Comparison of ENCODE assay signal across 8 cellular contexts in genomic region chr6:122869437-122870024, GRCh38.
DNase-seq lines count a peak whose midpoint lies in the region; ATAC-seq and TF ChIP-seq lines count a peak whose summit lies in the region.

No MANE protein-coding gene starts in this region.

- no peak overlapping the region for H3K4me3 Mint-ChIP-seq in natural killer cell treated with Interleukin-12 subunit alpha and Interleukin-12 subunit beta and Interleukin-15 and Interleukin-18, amount 100 ng/mL, for 72 hours
- no peak overlapping the region for H3K4me3 Mint-ChIP-seq in T-helper 17 cell

- TF ChIP-seq RAD21 in liver (IDR thresholded peaks at IDR 0.05) = peak; percentile 98 to 99

- H3K9me3 ChIP-seq in liver (ENCODE audit: control insufficient read depth in 4 of 4, low read length in 3 of 4) (no peaks in the 10 kb centered on the region), T-helper 17 cell (ENCODE audit: control insufficient read depth, low read length, poor library complexity, severe bottlenecking) (no peaks in the 10 kb centered on the region)

- ATAC-seq in GM21381 (IDR thresholded peaks at IDR 0.05; ENCODE audit: unreplicated experiment) (peak; percentile 58), T-helper 17 cell (no peak)
- ATAC-seq in natural killer cell treated with Interleukin-12 subunit alpha and Interleukin-12 subunit beta and Interleukin-15 and Interleukin-18, amount 100 ng/mL, for 72 hours = no peak

- no peaks in the 10 kb centered on the region for H3K36me3 ChIP-seq in liver (ENCODE audit: control insufficient read depth in 4 of 4, insufficient read depth in 3 of 4, low read depth in 1 of 4, low read length in 3 of 4)

- H3K27ac ChIP-seq in liver (ENCODE audit: low read depth in 1 of 2, low read length in 2 of 2) = no peak overlapping the region

- H3K9ac ChIP-seq in liver (ENCODE audit: low read depth in 1 of 2, low read length in 2 of 2) = no peak overlapping the region

- no peaks in the 10 kb centered on the region for H3K4me1 Mint-ChIP-seq in natural killer cell treated with Interleukin-12 subunit alpha and Interleukin-12 subunit beta and Interleukin-15 and Interleukin-18, amount 100 ng/mL, for 72 hours (ENCODE audit: low read depth in 2 of 2)
- no peaks in the 10 kb centered on the region for H3K4me1 Mint-ChIP-seq in T-helper 17 cell

- DNase-seq in ELF-1 (ENCODE audit: low read depth, low spot score) (peak; percentile 24), HPDE6-E6E7 (ENCODE audit: extremely low spot score) (peak; percentile 42), NCI-H748 (lab: John Stamatoyannopoulos, UW; ENCODE audit: unreplicated experiment) (peak; percentile 84), cerebellar cortex (ENCODE audit: low spot score) (peak; percentile 90), T-helper 17 cell (no peak)
- DNase-seq in natural killer cell treated with Interleukin-12 subunit alpha and Interleukin-12 subunit beta and Interleukin-15 and Interleukin-18, amount 100 ng/mL, for 72 hours (ENCODE audit: low spot score) = no peak

- H3K27me3 Mint-ChIP-seq in natural killer cell treated with Interleukin-12 subunit alpha and Interleukin-12 subunit beta and Interleukin-15 and Interleukin-18, amount 100 ng/mL, for 72 hours = no peaks in the 10 kb centered on the region
- peaks cover 10% of the 10 kb centered on the region for H3K27me3 Mint-ChIP-seq in T-helper 17 cell

- H3K9me3 Mint-ChIP-seq in natural killer cell treated with Interleukin-12 subunit alpha and Interleukin-12 subunit beta and Interleukin-15 and Interleukin-18, amount 100 ng/mL, for 72 hours = no peaks in the 10 kb centered on the region

- H3K4me1 ChIP-seq in liver (ENCODE audit: control insufficient read depth in 4 of 4, insufficient read depth in 4 of 4, low read length in 3 of 4) = no peaks in the 10 kb centered on the region

- H3K4me3 ChIP-seq in liver (ENCODE audit: low read depth in 1 of 3, low read length in 3 of 3) = no peak overlapping the region

- no peaks in the 10 kb centered on the region for H3K27me3 ChIP-seq in liver (ENCODE audit: control insufficient read depth in 4 of 4, insufficient read depth in 4 of 4, low read length in 3 of 4)

- peak; percentile 87 for TF ChIP-seq CTCF in liver (IDR thresholded peaks at IDR 0.05; ENCODE audit: low read depth, low read length, missing input control)

- no peaks in the 10 kb centered on the region for H3K36me3 Mint-ChIP-seq in natural killer cell treated with Interleukin-12 subunit alpha and Interleukin-12 subunit beta and Interleukin-15 and Interleukin-18, amount 100 ng/mL, for 72 hours
- H3K36me3 Mint-ChIP-seq in T-helper 17 cell (ENCODE audit: low read depth) = no peaks in the 10 kb centered on the region

- H3K27ac Mint-ChIP-seq in natural killer cell treated with Interleukin-12 subunit alpha and Interleukin-12 subunit beta and Interleukin-15 and Interleukin-18, amount 100 ng/mL, for 72 hours = no peak overlapping the region
- no peak overlapping the region for H3K27ac Mint-ChIP-seq in T-helper 17 cell

TF ChIP-seq in liver, 16 proteins besides CTCF, POLR2A, EP300 and RAD21:
- TF ChIP-seq RXRA (IDR thresholded peaks at IDR 0.05) (no peak), FOXA2 (IDR thresholded peaks at IDR 0.05) (no peak), EGR1 (IDR thresholded peaks at IDR 0.05; ENCODE audit: low read depth in 2 of 2) (no peak), ATF3 (IDR thresholded peaks at IDR 0.05) (no peak), FOXA1 (IDR thresholded peaks at IDR 0.05) (no peak), MAX (IDR thresholded peaks at IDR 0.05) (no peak), TAF1 (conservative IDR thresholded peaks at IDR 0.05) (no peak), REST (IDR thresholded peaks at IDR 0.05) (no peak), HNF4A (conservative IDR thresholded peaks at IDR 0.05) (no peak), HNF4G (IDR thresholded peaks at IDR 0.05) (no peak), JUND (IDR thresholded peaks at IDR 0.05) (no peak), SP1 (IDR thresholded peaks at IDR 0.05) (no peak), NR2F2 (IDR thresholded peaks at IDR 0.05) (no peak), GABPA (IDR thresholded peaks at IDR 0.05 in 1 of 2, conservative IDR thresholded peaks at IDR 0.05 in 1 of 2) (no peak), YY1 (IDR thresholded peaks at IDR 0.05) (no peak)
- TF ChIP-seq, protein P1, sequence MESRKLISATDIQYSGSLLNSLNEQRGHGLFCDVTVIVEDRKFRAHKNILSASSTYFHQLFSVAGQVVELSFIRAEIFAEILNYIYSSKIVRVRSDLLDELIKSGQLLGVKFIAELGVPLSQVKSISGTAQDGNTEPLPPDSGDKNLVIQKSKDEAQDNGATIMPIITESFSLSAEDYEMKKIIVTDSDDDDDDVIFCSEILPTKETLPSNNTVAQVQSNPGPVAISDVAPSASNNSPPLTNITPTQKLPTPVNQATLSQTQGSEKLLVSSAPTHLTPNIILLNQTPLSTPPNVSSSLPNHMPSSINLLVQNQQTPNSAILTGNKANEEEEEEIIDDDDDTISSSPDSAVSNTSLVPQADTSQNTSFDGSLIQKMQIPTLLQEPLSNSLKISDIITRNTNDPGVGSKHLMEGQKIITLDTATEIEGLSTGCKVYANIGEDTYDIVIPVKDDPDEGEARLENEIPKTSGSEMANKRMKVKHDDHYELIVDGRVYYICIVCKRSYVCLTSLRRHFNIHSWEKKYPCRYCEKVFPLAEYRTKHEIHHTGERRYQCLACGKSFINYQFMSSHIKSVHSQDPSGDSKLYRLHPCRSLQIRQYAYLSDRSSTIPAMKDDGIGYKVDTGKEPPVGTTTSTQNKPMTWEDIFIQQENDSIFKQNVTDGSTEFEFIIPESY (IDR thresholded peaks at IDR 0.05) = no peak

Comparison
In these comparisons a context has a peak if more than half of its experiments do, and no peak if none do; other contexts are left out.
1. DNase-seq: peak in ELF-1 (single experiment), HPDE6-E6E7 (single experiment), NCI-H748 (single experiment) and cerebellar cortex (single experiment); none in natural killer cell treated with Interleukin-12 subunit alpha and Interleukin-12 subunit beta and Interleukin-15 and Interleukin-18, amount 100 ng/mL, for 72 hours (single experiment) and T-helper 17 cell (0 of 3).